25 cellular contexts compared by ENCODE assay signal in genomic region chr9:17958363-17958762, GRCh38.
"Had no signal": no experiment of that assay in that cellular context is flagged by ENCODE, and none has a peak within 500 bp of the region (broad histone marks: within the 10 kb centered on the region; RNA-seq: fewer than 3 reads in every experiment).

No MANE protein-coding gene starts in this region.

- ATAC-seq: effector memory CD8-positive, alpha-beta T cell; esophagus mucosa; gastrocnemius medialis; heart left ventricle; left colon; left lobe of liver; lower lobe of right lung; mucosa of descending colon had no signal

- H3K36me3 ChIP-seq: colonic mucosa, gastrocnemius medialis, heart left ventricle, left ventricle myocardium inferior, lower lobe of right lung had no signal

- H3K4me3 ChIP-seq: colonic mucosa, gastrocnemius medialis, heart left ventricle, hepatocyte, left ventricle myocardium inferior, lower lobe of right lung, mucosa of descending colon had no signal

- H3K4me1 ChIP-seq: colonic mucosa, gastrocnemius medialis, lower lobe of right lung had no signal

- H3K27me3 ChIP-seq: colonic mucosa, gastrocnemius medialis, heart left ventricle, hepatocyte had no signal

- H3K27ac ChIP-seq: colonic mucosa, epithelial cell of prostate, gastrocnemius medialis, heart left ventricle, hepatocyte, left ventricle myocardium inferior, lower lobe of right lung had no signal

- H3K9me3 ChIP-seq: colonic mucosa, gastrocnemius medialis, heart left ventricle, left ventricle myocardium inferior, lower lobe of right lung, mucosa of descending colon had no signal

- DNase-seq: cerebellar nuclear complex; colonic mucosa; cortex of kidney; effector CD8-positive, alpha-beta T cell; effector memory CD8-positive, alpha-beta T cell; endodermal cell; erythroblast; foreskin fibroblast; foreskin melanocyte; gastrocnemius medialis; heart left ventricle; hypothalamus; immature natural killer cell; islet precursor cell; kidney; kidney glomerular epithelial cell; left colon; left ventricle myocardium inferior; lower lobe of right lung; mesenchymal stem cell; mucosa of descending colon had no signal
